8 cellular contexts compared by ENCODE assay signal in the genomic region with DNA sequence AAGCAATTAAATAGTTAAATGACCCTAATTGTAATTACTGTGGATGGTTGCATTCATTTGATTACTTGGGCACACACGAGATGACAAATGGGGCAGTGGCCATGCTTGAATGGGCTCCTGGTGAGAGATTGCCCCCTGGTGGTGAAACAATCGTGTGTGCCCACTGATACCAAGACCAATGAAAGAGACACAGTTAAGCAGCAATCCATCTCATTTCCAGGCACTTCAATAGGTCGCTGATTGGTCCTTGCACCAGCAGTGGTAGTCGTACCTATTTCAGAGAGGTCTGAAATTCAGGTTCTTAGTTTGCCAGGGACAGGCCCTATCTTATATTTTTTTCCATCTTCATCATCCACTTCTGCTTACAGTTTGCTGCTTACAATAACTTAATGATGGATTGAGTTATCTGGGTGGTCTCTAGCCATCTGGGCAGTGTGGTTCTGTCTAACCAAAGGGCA. TPM values are rescaled to one million over a fixed set of nuclear protein-coding genes. Genes with fewer than 3 reads are reported as not detected.
DNase-seq lines count a peak whose midpoint lies in the region; ATAC-seq and TF ChIP-seq lines count a peak whose summit lies in the region.

No MANE protein-coding gene starts in this region.

- H3K27me3 Mint-ChIP-seq in CD4-positive, alpha-beta memory T cell = no peaks in the 10 kb centered on the region
- H3K27me3 Mint-ChIP-seq in T-helper 2 cell treated with Interferon-gamma antibody and Interleukin-4, amounts not matched to agents 5 μg/mL and 100 μg/mL, for 36 hours (ENCODE audit: low read depth) = no peaks in the 10 kb centered on the region

- H3K36me3 ChIP-seq in CD4-positive, alpha-beta memory T cell (ENCODE audit: insufficient read depth, low read length) = peaks cover 8% of the 10 kb centered on the region
- H3K36me3 ChIP-seq in gastrocnemius medialis = peaks cover 0 to 46% of the 10 kb centered on the region in 2 donors

- H3K27ac ChIP-seq in CD4-positive, alpha-beta memory T cell (ENCODE audit: low read depth, low read length) = no peak overlapping the region
- no peak overlapping the region for H3K27ac ChIP-seq in right cardiac atrium (ENCODE audit: low read length)
- no peak overlapping the region for H3K27ac ChIP-seq in gastrocnemius medialis

- TF ChIP-seq CTCF in gastrocnemius medialis (IDR thresholded peaks at IDR 0.05 in 4 of 5, conservative IDR thresholded peaks at IDR 0.05 in 1 of 5) = peak; percentile 88 to 94 (median 91)

- peak; percentile 68 to 77 (median 73) for DNase-seq in CD4-positive, alpha-beta memory T cell
- DNase-seq in NCI-H1417 treated with DMSO at 0.1 percent for 48 hours (lab: John Stamatoyannopoulos, UW) = peak; percentile 6
- DNase-seq in T-helper 2 cell treated with Interferon-gamma antibody and Interleukin-4, amounts not matched to agents 5 μg/mL and 100 μg/mL, for 36 hours (ENCODE audit: low spot score) = peak; percentile 72
- peak; percentile 72 for DNase-seq in amniotic stem cell (lab: John Stamatoyannopoulos, UW)
- DNase-seq in right cardiac atrium = peak; percentile 73 to 88 (median 82)
- peak; percentile 54 to 73 for DNase-seq in gastrocnemius medialis

- H3K9me3 ChIP-seq in CD4-positive, alpha-beta memory T cell (ENCODE audit: control insufficient read depth in 1 of 2, low read length in 2 of 2) = no peaks in the 10 kb centered on the region
- H3K9me3 ChIP-seq in right cardiac atrium (ENCODE audit: control insufficient read depth, low read length) (no peaks in the 10 kb centered on the region), gastrocnemius medialis (no peaks in the 10 kb centered on the region)

- H3K4me3 ChIP-seq in CD4-positive, alpha-beta memory T cell (ENCODE audit: low read length in 2 of 2) = no peak overlapping the region
- no peak overlapping the region for H3K4me3 ChIP-seq in right cardiac atrium (ENCODE audit: low read length)
- H3K4me3 ChIP-seq in gastrocnemius medialis = no peak overlapping the region

- TF ChIP-seq POLR2A in gastrocnemius medialis (IDR thresholded peaks at IDR 0.05) = no peak

- CTCF ChIA-PET in CD4-positive, alpha-beta memory T cell (lab: Charles Lee; ENCODE audit: partially characterized antibody) = interaction anchor here (0.7 to 2.2 kb wide), 9 partner anchors 8 to 418 kb away, joined by 3 to 19 read pairs (median 4); partner anchors contain the start of genes PCBD1 and SGPL1

- H3K36me3 Mint-ChIP-seq in CD4-positive, alpha-beta memory T cell = peaks cover 15 to 51% of the 10 kb centered on the region in 2 donors
- peaks cover 16% of the 10 kb centered on the region for H3K36me3 Mint-ChIP-seq in T-helper 2 cell treated with Interferon-gamma antibody and Interleukin-4, amounts not matched to agents 5 μg/mL and 100 μg/mL, for 36 hours (ENCODE audit: low read depth)

- H3K4me1 ChIP-seq in CD4-positive, alpha-beta memory T cell (ENCODE audit: insufficient read depth, low read length) = no peaks in the 10 kb centered on the region
- H3K4me1 ChIP-seq in right cardiac atrium (ENCODE audit: control insufficient read depth, insufficient read depth, low read length) (no peaks in the 10 kb centered on the region), gastrocnemius medialis (no peaks in the 10 kb centered on the region)

- intact Hi-C loops in CD4-positive, alpha-beta memory T cell (cut with micrococcal nuclease) = loop anchor here (1.0 kb wide), 2 partner anchors 65 to 330 kb away; partner anchors contain the start of gene SGPL1
- intact Hi-C loops in right cardiac atrium (cut with DNase I) (loop anchor here (2.0 to 5.0 kb wide), 3 partner anchors 65 to 333 kb away; partner anchors contain the start of gene SGPL1 (in 2 of the 4)), gastrocnemius medialis (cut with DNase I; ENCODE audit: low total_unique reads) (loop anchor here (1.0 to 10.0 kb wide), 3 partner anchors 65 to 425 kb away; partner anchors contain the start of gene SGPL1)

- no peaks in the 10 kb centered on the region for H3K9me3 Mint-ChIP-seq in CD4-positive, alpha-beta memory T cell
- H3K9me3 Mint-ChIP-seq in T-helper 2 cell treated with Interferon-gamma antibody and Interleukin-4, amounts not matched to agents 5 μg/mL and 100 μg/mL, for 36 hours = no peaks in the 10 kb centered on the region

- POLR2A ChIA-PET in CD4-positive, alpha-beta memory T cell (lab: Charles Lee; ENCODE audit: partially characterized antibody) = no interaction called here

- ATAC-seq in GM21717 (IDR thresholded peaks at IDR 0.05; ENCODE audit: unreplicated experiment) (peak; percentile 48), right cardiac atrium (peak; percentile 82 to 85), gastrocnemius medialis (peak; percentile 91 to 92), GM19328 (IDR thresholded peaks at IDR 0.05; ENCODE audit: unreplicated experiment) (no peak)

- no peaks in the 10 kb centered on the region for H3K27me3 ChIP-seq in CD4-positive, alpha-beta memory T cell (ENCODE audit: insufficient read depth, low read length)
- H3K27me3 ChIP-seq in right cardiac atrium (ENCODE audit: control insufficient read depth, insufficient read depth) = no peaks in the 10 kb centered on the region
- no peaks in the 10 kb centered on the region for H3K27me3 ChIP-seq in gastrocnemius medialis

- in situ Hi-C loops in gastrocnemius medialis (cut with MboI; ENCODE audit: low sequenced_read_pairs in 4 of 4) = loop anchor here (5.0 to 10.0 kb wide), 4 partner anchors 63 to 335 kb away; partner anchors contain the start of gene SGPL1 (in 2 of the 4)

- H3K4me3 Mint-ChIP-seq in CD4-positive, alpha-beta memory T cell = no peak overlapping the region
- H3K4me3 Mint-ChIP-seq in T-helper 2 cell treated with Interferon-gamma antibody and Interleukin-4, amounts not matched to agents 5 μg/mL and 100 μg/mL, for 36 hours = no peak overlapping the region

- peak overlapping the region in 1 of 7 donors; percentile 36 for H3K27ac Mint-ChIP-seq in CD4-positive, alpha-beta memory T cell
- H3K27ac Mint-ChIP-seq in T-helper 2 cell treated with Interferon-gamma antibody and Interleukin-4, amounts not matched to agents 5 μg/mL and 100 μg/mL, for 36 hours = no peak overlapping the region

- whole genome bisulfite sequencing in right cardiac atrium = 7% methylated on average over 4 of the region's 4 CpGs

- peaks cover 3 to 6% (median 4%) of the 10 kb centered on the region in 4 donors for H3K4me1 Mint-ChIP-seq in CD4-positive, alpha-beta memory T cell
- peaks cover 3% of the 10 kb centered on the region for H3K4me1 Mint-ChIP-seq in T-helper 2 cell treated with Interferon-gamma antibody and Interleukin-4, amounts not matched to agents 5 μg/mL and 100 μg/mL, for 36 hours (ENCODE audit: low read depth)

RNA-seq across cellular contexts. Expression of gene PCBD1, which starts 8.3 kb away (rescaled TPM):
- total RNA-seq in CD4-positive, alpha-beta memory T cell = 10 to 100 TPM; 12.4 to 14.7 TPM
- 10 to 100 TPM; 21.2 to 22.5 TPM for polyA plus RNA-seq in CD4-positive, alpha-beta memory T cell
- 100 to 1,000 TPM; 102 to 141 (median 134) TPM for total RNA-seq in right cardiac atrium
- 216 TPM for polyA plus RNA-seq in right cardiac atrium
- 10 to 100 TPM; 31.0 to 57.8 (median 52.4) TPM for total RNA-seq in gastrocnemius medialis

Comparison
In these comparisons a context has a peak if more than half of its experiments do, and no peak if none do; other contexts are left out.
1. DNase-seq: peak in every context shown above with its lines; median percentile 82 in right cardiac atrium; 73 in CD4-positive, alpha-beta memory T cell; 72 in T-helper 2 cell treated with Interferon-gamma antibody and Interleukin-4, amounts not matched to agents 5 μg/mL and 100 μg/mL, for 36 hours; 72 in amniotic stem cell; 64 in gastrocnemius medialis; 6 in NCI-H1417 treated with DMSO at 0.1 percent for 48 hours.